In genomic region chr16:88759245-88759975, GRCh38 we compare ENCODE assay signal across 6 cellular contexts. TPM values are rescaled to one million over a fixed set of nuclear protein-coding genes. Genes with fewer than 3 reads are reported as not detected.
DNase-seq lines count a peak whose midpoint lies in the region; ATAC-seq and TF ChIP-seq lines count a peak whose summit lies in the region.

No MANE protein-coding gene starts in this region.

- no peak overlapping the region for H3K27ac Mint-ChIP-seq in activated T-helper 1 cell treated with anti-CD3 and anti-CD28 coated beads, Interleukin-12 subunit alpha, Interleukin-12 subunit beta, Interleukin-2, Interleukin-4 antibody, amounts not matched to agents 30 ng/mL and 10 ng/mL and 1 ng/mL, durations not matched to agents 14 hours and 24 hours and 36 hours

- no peaks in the 10 kb centered on the region for H3K27me3 ChIP-seq in upper lobe of left lung

- WGBS in upper lobe of left lung, 2 donors = 57 to 61% methylated on average over 16 to 26 of the region's 26 CpGs

- H3K4me1 Mint-ChIP-seq in activated T-helper 1 cell treated with anti-CD3 and anti-CD28 coated beads, Interleukin-12 subunit alpha, Interleukin-12 subunit beta, Interleukin-2, Interleukin-4 antibody, amounts not matched to agents 30 ng/mL and 10 ng/mL and 1 ng/mL, durations not matched to agents 14 hours and 24 hours and 36 hours (ENCODE audit: low read depth) = peaks cover 13% of the 10 kb centered on the region

- no peak overlapping the region for H3K4me3 Mint-ChIP-seq in activated T-helper 1 cell treated with anti-CD3 and anti-CD28 coated beads, Interleukin-12 subunit alpha, Interleukin-12 subunit beta, Interleukin-2, Interleukin-4 antibody, amounts not matched to agents 30 ng/mL and 10 ng/mL and 1 ng/mL, durations not matched to agents 14 hours and 24 hours and 36 hours

- H3K4me3 ChIP-seq in fibroblast of pulmonary artery (replicated peaks; ENCODE audit: low read depth, low read length) (no peak overlapping the region), upper lobe of left lung (peak overlapping the region in 1 of 4 donors; percentile 11)

- H3K27me3 Mint-ChIP-seq in activated T-helper 1 cell treated with anti-CD3 and anti-CD28 coated beads, Interleukin-12 subunit alpha, Interleukin-12 subunit beta, Interleukin-2, Interleukin-4 antibody, amounts not matched to agents 30 ng/mL and 10 ng/mL and 1 ng/mL, durations not matched to agents 14 hours and 24 hours and 36 hours (ENCODE audit: insufficient read depth) = no peaks in the 10 kb centered on the region

- intact Hi-C loops in activated T-helper 1 cell treated with anti-CD3 and anti-CD28 coated beads, Interleukin-12 subunit alpha, Interleukin-12 subunit beta, Interleukin-2, Interleukin-4 antibody, amounts not matched to agents 30 ng/mL and 10 ng/mL and 1 ng/mL, durations not matched to agents 14 hours and 24 hours and 36 hours (cut with micrococcal nuclease) = no loop called here

- H3K9me3 ChIP-seq in upper lobe of left lung = no peaks in the 10 kb centered on the region

- H3K4me1 ChIP-seq in upper lobe of left lung = peaks cover 57 to 82% (median 69%) of the 10 kb centered on the region in 4 donors

- TF ChIP-seq CTCF in fibroblast of pulmonary artery (IDR thresholded peaks at IDR 0.05; ENCODE audit: low read length, missing control alignments) (no peak), upper lobe of left lung (IDR thresholded peaks at IDR 0.05) (peak in 2 of 6 experiments; percentile 31 to 43)

- ATAC-seq in upper lobe of left lung (ENCODE audit: low FRiP score in 2 of 2) = peak; percentile 8 to 17

- H3K36me3 ChIP-seq in upper lobe of left lung = peaks cover 0 to 20% (median 0%) of the 10 kb centered on the region in 4 donors

- TF ChIP-seq POLR2A in upper lobe of left lung (IDR thresholded peaks at IDR 0.05) = peak in 1 of 4 donors; percentile 32

- TF ChIP-seq EP300 in upper lobe of left lung (IDR thresholded peaks at IDR 0.05) = no peak

- H3K36me3 Mint-ChIP-seq in activated T-helper 1 cell treated with anti-CD3 and anti-CD28 coated beads, Interleukin-12 subunit alpha, Interleukin-12 subunit beta, Interleukin-2, Interleukin-4 antibody, amounts not matched to agents 30 ng/mL and 10 ng/mL and 1 ng/mL, durations not matched to agents 14 hours and 24 hours and 36 hours (ENCODE audit: low read depth) = peaks cover 4% of the 10 kb centered on the region

- DNase-seq in activated T-helper 1 cell treated with Interleukin-2 at 50 U/mL for 16 hours (ENCODE audit: low read depth) (peak; percentile 36), fibroblast of pulmonary artery (ENCODE audit: low read depth) (peak; percentile 30), upper lobe of left lung (peak in 1 of 2 donors; percentile 76), occipital lobe (lab: John Stamatoyannopoulos, UW) (no peak), GM19240 (ENCODE audit: insufficient read length, low spot score) (no peak)
- DNase-seq in activated T-helper 1 cell treated with anti-CD3 and anti-CD28 coated beads, Interleukin-12 subunit alpha, Interleukin-12 subunit beta, Interleukin-2, Interleukin-4 antibody, amounts not matched to agents 30 ng/mL and 10 ng/mL and 1 ng/mL, durations not matched to agents 14 hours and 24 hours and 36 hours (ENCODE audit: low spot score) = no peak

- H3K9me3 Mint-ChIP-seq in activated T-helper 1 cell treated with anti-CD3 and anti-CD28 coated beads, Interleukin-12 subunit alpha, Interleukin-12 subunit beta, Interleukin-2, Interleukin-4 antibody, amounts not matched to agents 30 ng/mL and 10 ng/mL and 1 ng/mL, durations not matched to agents 14 hours and 24 hours and 36 hours = no peaks in the 10 kb centered on the region

- H3K27ac ChIP-seq in upper lobe of left lung = peak overlapping the region; percentile 13 to 77 (median 50)

RNA-seq across cellular contexts. Expression of gene PIEZO1, which starts 25.6 kb away (rescaled TPM):
- total RNA-seq in activated T-helper 1 cell treated with anti-CD3 and anti-CD28 coated beads, Interleukin-12 subunit alpha, Interleukin-12 subunit beta, Interleukin-2, Interleukin-4 antibody, amounts not matched to agents 30 ng/mL and 10 ng/mL and 1 ng/mL, durations not matched to agents 14 hours and 24 hours and 36 hours = 214 and 217 TPM in 2 replicates
- total RNA-seq in upper lobe of left lung (100 to 1,000 TPM; 107 to 535 (median 239) TPM), occipital lobe (4.8 TPM)

RNA-seq across cellular contexts. Expression of gene CDT1, which starts 44.2 kb away (rescaled TPM):
- 95.4 and 97.3 TPM in 2 replicates for total RNA-seq in activated T-helper 1 cell treated with anti-CD3 and anti-CD28 coated beads, Interleukin-12 subunit alpha, Interleukin-12 subunit beta, Interleukin-2, Interleukin-4 antibody, amounts not matched to agents 30 ng/mL and 10 ng/mL and 1 ng/mL, durations not matched to agents 14 hours and 24 hours and 36 hours
- total RNA-seq in upper lobe of left lung (1 to 10 TPM in 5 of 6 donors, not detected in 1; 2.3 to 4.7 (median 3.5) TPM), occipital lobe (1.6 TPM)

RNA-seq across cellular contexts. Expression of gene APRT, which starts 52.3 kb away (rescaled TPM):
- 301 and 303 TPM in 2 replicates for total RNA-seq in activated T-helper 1 cell treated with anti-CD3 and anti-CD28 coated beads, Interleukin-12 subunit alpha, Interleukin-12 subunit beta, Interleukin-2, Interleukin-4 antibody, amounts not matched to agents 30 ng/mL and 10 ng/mL and 1 ng/mL, durations not matched to agents 14 hours and 24 hours and 36 hours
- total RNA-seq in upper lobe of left lung (100 to 1,000 TPM in 4 of 6 donors, 10 to 100 TPM in 2; 76.5 to 147 (median 124) TPM), occipital lobe (12.0 TPM)

RNA-seq across cellular contexts. Expression of gene CTU2, which starts 53.1 kb away (rescaled TPM):
- total RNA-seq in activated T-helper 1 cell treated with anti-CD3 and anti-CD28 coated beads, Interleukin-12 subunit alpha, Interleukin-12 subunit beta, Interleukin-2, Interleukin-4 antibody, amounts not matched to agents 30 ng/mL and 10 ng/mL and 1 ng/mL, durations not matched to agents 14 hours and 24 hours and 36 hours = 66.3 and 74.7 TPM in 2 replicates
- total RNA-seq in upper lobe of left lung (10 to 100 TPM in 5 of 6 donors, 1 to 10 TPM in 1; 9.4 to 31.4 (median 20.6) TPM), occipital lobe (15.9 TPM)

RNA-seq across cellular contexts. Expression of gene RNF166, which starts 53.2 kb away (rescaled TPM):
- total RNA-seq in activated T-helper 1 cell treated with anti-CD3 and anti-CD28 coated beads, Interleukin-12 subunit alpha, Interleukin-12 subunit beta, Interleukin-2, Interleukin-4 antibody, amounts not matched to agents 30 ng/mL and 10 ng/mL and 1 ng/mL, durations not matched to agents 14 hours and 24 hours and 36 hours = 42.4 and 45.0 TPM in 2 replicates
- 100 to 1,000 TPM in 1 of 6 donors, 10 to 100 TPM in 5; 23.2 to 101 (median 64.6) TPM for total RNA-seq in upper lobe of left lung
- 10.9 TPM for total RNA-seq in occipital lobe

Comparison
In these comparisons a context has a peak if more than half of its experiments do, and no peak if none do; other contexts are left out.
1. DNase-seq: peak in activated T-helper 1 cell treated with Interleukin-2 at 50 U/mL for 16 hours (single experiment) and fibroblast of pulmonary artery (single experiment); none in activated T-helper 1 cell treated with anti-CD3 and anti-CD28 coated beads, Interleukin-12 subunit alpha, Interleukin-12 subunit beta, Interleukin-2, Interleukin-4 antibody, amounts not matched to agents 30 ng/mL and 10 ng/mL and 1 ng/mL, durations not matched to agents 14 hours and 24 hours and 36 hours (single experiment), occipital lobe (single experiment) and GM19240 (single experiment).
2. RNA of gene PIEZO1, which starts 25.6 kb away (total RNA-seq): 107 to 535 TPM in upper lobe of left lung and 214 to 217 TPM in activated T-helper 1 cell treated with anti-CD3 and anti-CD28 coated beads, Interleukin-12 subunit alpha, Interleukin-12 subunit beta, Interleukin-2, Interleukin-4 antibody, amounts not matched to agents 30 ng/mL and 10 ng/mL and 1 ng/mL, durations not matched to agents 14 hours and 24 hours and 36 hours; 4.8 TPM in occipital lobe (single experiment); every median in the first group is over 10 times any median in the second.
3. RNA of gene CDT1, which starts 44.2 kb away (total RNA-seq): 95.4 to 97.3 TPM in activated T-helper 1 cell treated with anti-CD3 and anti-CD28 coated beads, Interleukin-12 subunit alpha, Interleukin-12 subunit beta, Interleukin-2, Interleukin-4 antibody, amounts not matched to agents 30 ng/mL and 10 ng/mL and 1 ng/mL, durations not matched to agents 14 hours and 24 hours and 36 hours; 2.3 to 4.7 TPM in upper lobe of left lung and 1.6 TPM in occipital lobe (single experiment); every median in the first group is over 10 times any median in the second.